ENCODE assay signal across 26 cellular contexts in the genomic region with DNA sequence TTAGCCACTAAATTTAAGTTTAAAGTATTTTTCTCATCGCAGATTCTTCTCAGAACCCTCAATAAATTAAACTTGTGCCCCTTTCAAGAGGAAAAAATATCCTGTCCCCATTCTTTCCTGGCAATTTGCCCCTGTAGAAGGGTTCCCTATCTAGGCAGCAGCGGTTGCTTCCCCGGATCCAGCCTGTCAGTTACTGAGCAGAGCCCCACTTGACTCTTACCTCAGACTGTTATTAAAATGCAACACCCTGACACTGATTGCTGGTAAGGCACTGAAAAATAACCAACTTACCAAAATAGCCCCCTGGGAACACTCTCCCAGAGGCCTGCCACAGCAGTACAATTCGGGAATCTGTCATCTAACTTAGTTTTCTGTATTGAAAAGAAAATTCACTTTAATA. TPM values are rescaled to one million over a fixed set of nuclear protein-coding genes. Genes with fewer than 3 reads are reported as not detected.
A peak's percentile ranks its signal among the peaks of the same experiment; 100 is the strongest.
DNase-seq lines count a peak whose midpoint lies in the region; ATAC-seq and TF ChIP-seq lines count a peak whose summit lies in the region.
"Had no signal": no experiment of that assay in that cellular context is flagged by ENCODE, and none has a peak within 500 bp of the region (broad histone marks: within the 10 kb centered on the region; RNA-seq: fewer than 3 reads in every experiment).

No MANE protein-coding gene starts in this region.

- H3K27me3 ChIP-seq in PC-9 (ENCODE audit: insufficient read depth, low read depth) (no peaks in the 10 kb centered on the region), osteoblast (ENCODE audit: insufficient read depth, low read length) (no peaks in the 10 kb centered on the region), psoas muscle (ENCODE audit: insufficient read depth in 3 of 3, low read length in 2 of 3) (no peaks in the 10 kb centered on the region)
- H3K27me3 ChIP-seq: body of pancreas, neutrophil had no signal

- H3K9me3 ChIP-seq in PC-9 (ENCODE audit: insufficient read depth, low read depth), result no peaks in the 10 kb centered on the region
- H3K9me3 ChIP-seq in osteoblast (ENCODE audit: low read depth, low read length), result no peaks in the 10 kb centered on the region
- H3K9me3 ChIP-seq in psoas muscle, result no peaks in the 10 kb centered on the region
- H3K9me3 ChIP-seq: body of pancreas, neutrophil had no signal

- 49 to 72% (median 61%) methylated on average over 4 of the region's 4 CpGs for WGBS in psoas muscle, 3 donors

- H3K79me2 ChIP-seq in PC-9 (ENCODE audit: low read depth), result peaks cover 97% of the 10 kb centered on the region
- H3K79me2 ChIP-seq in osteoblast (ENCODE audit: insufficient read depth, low read length), result peaks cover 49% of the 10 kb centered on the region

- intact Hi-C loops in PC-9 (cut with micrococcal nuclease; ENCODE audit: unreplicated experiment), result loop anchor here (1.0 kb wide), 1 partner anchor 11 kb away; no protein-coding TSS in a partner anchor
- intact Hi-C loops in left cardiac atrium (cut with DNase I), result no loop called here
- intact Hi-C loops in psoas muscle (cut with DNase I), result no loop called here

- peaks cover 31% of the 10 kb centered on the region for H3F3A ChIP-seq in PC-9 (ENCODE audit: insufficient read depth, low read depth)

- H3K9me2 ChIP-seq in PC-9 (ENCODE audit: insufficient read depth), result no peaks in the 10 kb centered on the region

- no peaks in the 10 kb centered on the region for H4K20me1 ChIP-seq in PC-9 (ENCODE audit: insufficient read depth)
- H4K20me1 ChIP-seq in osteoblast (ENCODE audit: insufficient read depth, low read length), result peaks cover 5% of the 10 kb centered on the region

- H3K4me2 ChIP-seq in PC-9, result peak overlapping the region; percentile 72
- H3K4me2 ChIP-seq in osteoblast (ENCODE audit: insufficient read depth, low read length), result peak overlapping the region; percentile 54

- TF ChIP-seq CTCF in PC-9 (conservative IDR thresholded peaks at IDR 0.05), result no peak
- no peak for TF ChIP-seq CTCF in osteoblast (IDR thresholded peaks at IDR 0.05; ENCODE audit: extremely low read depth, low read depth, low read length)
- no peak for TF ChIP-seq CTCF in psoas muscle (IDR thresholded peaks at IDR 0.05)

- POLR2A ChIA-PET in PC-9 (lab: Charles Lee; ENCODE audit: unreplicated experiment), result interaction anchor here (1.7 kb wide), 1 partner anchor 11 kb away, joined by 9 read pairs; no protein-coding TSS in a partner anchor

- H3K27ac ChIP-seq in PC-9 (peak overlapping the region; percentile 87), osteoblast (ENCODE audit: low read depth, low read length) (peak overlapping the region; percentile 24), psoas muscle (no peak overlapping the region)
- H3K27ac ChIP-seq: 22Rv1, HL-60, neutrophil, skin epidermis had no signal

- H3K36me3 ChIP-seq in PC-9 (ENCODE audit: low read depth) (no peaks in the 10 kb centered on the region), osteoblast (ENCODE audit: insufficient read depth, low read length) (no peaks in the 10 kb centered on the region), psoas muscle (ENCODE audit: insufficient read depth in 1 of 2, low read depth in 1 of 2) (no peaks in the 10 kb centered on the region)
- H3K36me3 ChIP-seq: neutrophil had no signal

- DNase-seq in NCI-H2107 treated with DMSO at 0.1 percent for 48 hours (lab: John Stamatoyannopoulos, UW; ENCODE audit: unreplicated experiment), result peak; percentile 52
- no peak for DNase-seq in NCI-H2107 (lab: John Stamatoyannopoulos, UW)
- DNase-seq in PC-9, result no peak
- no peak for DNase-seq in left cardiac atrium
- DNase-seq in osteoblast (ENCODE audit: insufficient read length, low spot score, missing footprints), result peak; percentile 37
- DNase-seq in 8988T, result no peak
- DNase-seq in activated T-cell treated with anti-CD3 and anti-CD28 coated beads, Interleukin-2, amount 50 U/mL, for 48 hours, result no peak
- no peak for DNase-seq in psoas muscle
- DNase-seq: activated CD4-positive, alpha-beta T cell treated with anti-CD3 and anti-CD28 coated beads for 4 hours; activated CD8-positive, alpha-beta memory T cell treated with anti-CD3 and anti-CD28 coated beads for 24 hours; activated gamma-delta T cell; activated naive CD8-positive, alpha-beta T cell treated with anti-CD3 and anti-CD28 coated beads, Interleukin-2, amount 50 U/mL, for 24 hours; body of pancreas; CD4-positive, CD25-positive, alpha-beta regulatory T cell; glutamatergic neuron; Kasumi-1; kidney; MV-4-11; NCI-H226; stimulated activated naive CD8-positive, alpha-beta T cell treated with anti-CD3 and anti-CD28 coated beads, Interleukin-15, amount 100 ng/mL, for 72 hours had no signal

- H3K4me3 ChIP-seq in PC-9 (no peak overlapping the region), osteoblast (ENCODE audit: insufficient read depth, low read length) (no peak overlapping the region), psoas muscle (no peak overlapping the region)
- H3K4me3 ChIP-seq: body of pancreas, GM12878, skin epidermis had no signal

- ATAC-seq in left cardiac atrium, result peak; percentile 64 to 85
- ATAC-seq in psoas muscle, result no peak
- ATAC-seq: activated naive CD8-positive, alpha-beta T cell treated with anti-CD3 and anti-CD28 coated beads, Interleukin-2, amount 50 U/mL, for 24 hours; body of pancreas; GM12878; HepG2; stimulated activated naive CD8-positive, alpha-beta T cell treated with anti-CD3 and anti-CD28 coated beads, Interleukin-15, amount 100 ng/mL, for 72 hours had no signal

- H3K4me1 ChIP-seq in PC-9 (replicated peaks; ENCODE audit: insufficient read depth) (peaks cover 63% of the 10 kb centered on the region), osteoblast (ENCODE audit: insufficient read depth, low read length) (peaks cover 13% of the 10 kb centered on the region), psoas muscle (peaks cover 17% of the 10 kb centered on the region)

- CTCF ChIA-PET in PC-9 (lab: Charles Lee), result interaction anchor here (3.0 kb wide), 1 partner anchor 12 kb away, joined by 16 read pairs; no protein-coding TSS in a partner anchor

- no TSS peak for BruUV-seq in PC-9 (replicated peaks; lab: Mats Ljungman, UMichigan)

- H2AFZ ChIP-seq in PC-9, result no peak overlapping the region
- H2AFZ ChIP-seq in osteoblast (ENCODE audit: low read length), result no peak overlapping the region

RNA-seq across cellular contexts. Expression of gene LMTK2, which starts 13.9 kb away (rescaled TPM):
- total RNA-seq in PC-9 (2021) (33.3 and 37.1 TPM in 2 replicates), left cardiac atrium (10 to 100 TPM; 26.7 to 28.4 TPM), osteoblast (11.5 and 14.1 TPM in 2 replicates), psoas muscle (10 to 100 TPM; 12.7 to 25.0 (median 16.1) TPM)
- 10 to 100 TPM in 1 of 3 donors, 1 to 10 TPM in 2; 3.6 to 13.5 (median 4.8) TPM for polyA plus RNA-seq in psoas muscle

Comparison
In these comparisons a context has a peak if more than half of its experiments do, and no peak if none do; other contexts are left out.
1. DNase-seq: peak in NCI-H2107 treated with DMSO at 0.1 percent for 48 hours (single experiment) and osteoblast (single experiment); none in NCI-H2107 (single experiment), PC-9 (0 of 2), left cardiac atrium (single experiment), 8988T (single experiment), activated T-cell treated with anti-CD3 and anti-CD28 coated beads, Interleukin-2, amount 50 U/mL, for 48 hours (0 of 2) and psoas muscle (0 of 2).
2. ATAC-seq: peak in left cardiac atrium (2 of 2); none in psoas muscle (0 of 4).